28 cellular contexts compared by ENCODE assay signal in the genomic region with DNA sequence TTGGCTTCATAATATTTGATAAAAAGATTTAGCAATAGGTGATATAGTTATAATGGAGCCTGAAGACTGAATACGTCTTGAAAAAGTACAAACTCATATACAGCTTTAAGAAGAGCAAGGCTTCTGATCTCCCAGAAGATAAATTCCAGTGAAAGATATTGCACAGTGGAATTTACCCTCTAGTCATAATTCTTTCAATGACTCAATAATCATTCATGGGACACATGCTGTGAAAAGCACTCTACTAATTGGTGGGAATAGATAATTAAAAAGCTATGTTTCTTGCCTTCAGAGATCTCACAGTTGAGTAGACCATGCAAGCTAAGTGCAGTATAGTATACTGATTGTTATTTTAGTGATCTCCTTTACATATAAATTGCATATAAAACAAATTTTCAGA.
"Had no signal": no experiment of that assay in that cellular context is flagged by ENCODE, and none has a peak within 500 bp of the region (broad histone marks: within the 10 kb centered on the region; RNA-seq: fewer than 3 reads in every experiment).

No MANE protein-coding gene starts in this region.

- H3K9me3 ChIP-seq: adrenal gland, body of pancreas, breast epithelium had no signal

- H3K4me1 ChIP-seq: adrenal gland, body of pancreas, breast epithelium had no signal

- H3K27ac ChIP-seq: adrenal gland, body of pancreas, brain microvascular endothelial cell, breast epithelium, WERI-Rb-1 had no signal

- DNase-seq: activated CD4-positive, alpha-beta memory T cell treated with anti-CD3 and anti-CD28 coated beads for 36 hours; activated CD4-positive, alpha-beta T cell treated with anti-CD3 and anti-CD28 coated beads for 4 hours; activated CD4-positive, alpha-beta T cell treated with anti-CD3 and anti-CD28 coated beads, Interleukin-2, amount 10 ng/mL, durations not matched to agents 24 days and 14 days; activated CD4-positive, alpha-beta T cell treated with anti-CD3 and anti-CD28 coated beads, Interleukin-2, amount 50 U/mL, for 1 hour; activated CD4-positive, alpha-beta T cell treated with anti-CD3 and anti-CD28 coated beads, Interleukin-2, amount 50 U/mL, for 4 hours; activated CD4-positive, CD25-positive, alpha-beta regulatory T cell; activated CD8-positive, alpha-beta memory T cell treated with anti-CD3 and anti-CD28 coated beads, Interleukin-2, amount 50 U/mL, for 4 hours; activated CD8-positive, alpha-beta T cell treated with anti-CD3 and anti-CD28 coated beads for 36 hours; activated effector memory CD4-positive, alpha-beta T cell treated with anti-CD3 and anti-CD28 coated beads, Interleukin-2, amount 50 U/mL, for 16 hours; activated gamma-delta T cell treated with Interleukin-2 at 50 U/mL for 16 hours; activated naive CD4-positive, alpha-beta T cell; activated naive CD4-positive, alpha-beta T cell treated with anti-CD3 and anti-CD28 coated beads for 36 hours; activated naive CD4-positive, alpha-beta T cell treated with anti-CD3 and anti-CD28 coated beads, Interleukin-2, amount 50 U/mL, for 16 hours; activated naive CD8-positive, alpha-beta T cell treated with anti-CD3 and anti-CD28 coated beads for 36 hours; activated T-cell treated with anti-CD3 and anti-CD28 coated beads for 4 hours; activated T-cell treated with anti-CD3 and anti-CD28 coated beads, Interleukin-2, amount 50 U/mL, for 1 hour; activated T-cell treated with anti-CD3 and anti-CD28 coated beads, Interleukin-2, amount 50 U/mL, for 4 hours; activated T-cell treated with anti-CD3 and anti-CD28 coated beads, Interleukin-2, amount 50 U/mL, for 72 hours; adrenal gland; amniotic stem cell; aorta; body of pancreas; brain microvascular endothelial cell; central memory CD4-positive, alpha-beta T cell; T-helper 2 cell; T-helper 9 cell; WERI-Rb-1 had no signal

- H3K27me3 ChIP-seq: adrenal gland, body of pancreas, brain microvascular endothelial cell, breast epithelium had no signal

- H3K36me3 ChIP-seq: adrenal gland, brain microvascular endothelial cell, breast epithelium, WERI-Rb-1 had no signal

- H3K4me3 ChIP-seq: adrenal gland, body of pancreas, breast epithelium had no signal
